ENCODE assay signal across 1 cellular context in genomic region chr15:92819312-92820232, GRCh38.
TF ChIP-seq lines count a peak whose summit lies in the region.

No MANE protein-coding gene starts in this region.

TF ChIP-seq in K562, 482 proteins besides CTCF, POLR2A, EP300 and RAD21 (continued from another document and continues in another):
- TF ChIP-seq, protein P1, sequence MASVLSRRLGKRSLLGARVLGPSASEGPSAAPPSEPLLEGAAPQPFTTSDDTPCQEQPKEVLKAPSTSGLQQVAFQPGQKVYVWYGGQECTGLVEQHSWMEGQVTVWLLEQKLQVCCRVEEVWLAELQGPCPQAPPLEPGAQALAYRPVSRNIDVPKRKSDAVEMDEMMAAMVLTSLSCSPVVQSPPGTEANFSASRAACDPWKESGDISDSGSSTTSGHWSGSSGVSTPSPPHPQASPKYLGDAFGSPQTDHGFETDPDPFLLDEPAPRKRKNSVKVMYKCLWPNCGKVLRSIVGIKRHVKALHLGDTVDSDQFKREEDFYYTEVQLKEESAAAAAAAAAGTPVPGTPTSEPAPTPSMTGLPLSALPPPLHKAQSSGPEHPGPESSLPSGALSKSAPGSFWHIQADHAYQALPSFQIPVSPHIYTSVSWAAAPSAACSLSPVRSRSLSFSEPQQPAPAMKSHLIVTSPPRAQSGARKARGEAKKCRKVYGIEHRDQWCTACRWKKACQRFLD (CRISPR knock-in tag; IDR thresholded peaks at IDR 0.05) = peak; percentile 64; the same call in 1 of the 2 replicates
- no peak for TF ChIP-seq ZNF165 (CRISPR knock-in tag; IDR thresholded peaks at IDR 0.05; ENCODE audit: borderline replicate concordance)
- TF ChIP-seq ZFP91 (CRISPR knock-in tag; IDR thresholded peaks at IDR 0.05) = no peak
- TF ChIP-seq FOXK1 (CRISPR knock-in tag; IDR thresholded peaks at IDR 0.05; ENCODE audit: borderline replicate concordance) = no peak
- TF ChIP-seq ARHGAP35 (IDR thresholded peaks at IDR 0.05; ENCODE audit: partially characterized antibody) = no peak
- TF ChIP-seq SMC3 (conservative IDR thresholded peaks at IDR 0.05; ENCODE audit: insufficient read depth, low read depth, low read length) = no peak
- TF ChIP-seq ZNF76 (CRISPR knock-in tag; IDR thresholded peaks at IDR 0.05; ENCODE audit: borderline replicate concordance) = no peak
- TF ChIP-seq MEIS2 (IDR thresholded peaks at IDR 0.05; ENCODE audit: partially characterized antibody) = peak; percentile 78
- no peak for TF ChIP-seq WHSC1 (IDR thresholded peaks at IDR 0.05; ENCODE audit: low read length)
- peak; percentile 30 for TF ChIP-seq BRD9 (IDR thresholded peaks at IDR 0.05; ENCODE audit: low read depth, partially characterized antibody)
- no peak for TF ChIP-seq ZBTB8A (IDR thresholded peaks at IDR 0.05; ENCODE audit: partially characterized antibody)
- TF ChIP-seq SNIP1 (IDR thresholded peaks at IDR 0.05; ENCODE audit: low read depth) = 0 out of 2 replicates have a peak, but pooled peaks have one; percentile 39
- TF ChIP-seq RHOXF2B (CRISPR knock-in tag; conservative IDR thresholded peaks at IDR 0.05) = no peak
- no peak for TF ChIP-seq FOS (IDR thresholded peaks at IDR 0.05; ENCODE audit: extremely low read depth, insufficient read length)
- peak; percentile 52; the same call in 1 of the 2 replicates for TF ChIP-seq DMBX1 (CRISPR knock-in tag; IDR thresholded peaks at IDR 0.05; ENCODE audit: borderline replicate concordance)
- TF ChIP-seq CHD7 (IDR thresholded peaks at IDR 0.05; ENCODE audit: low read depth, low read length) = no peak
- TF ChIP-seq, protein P2, sequence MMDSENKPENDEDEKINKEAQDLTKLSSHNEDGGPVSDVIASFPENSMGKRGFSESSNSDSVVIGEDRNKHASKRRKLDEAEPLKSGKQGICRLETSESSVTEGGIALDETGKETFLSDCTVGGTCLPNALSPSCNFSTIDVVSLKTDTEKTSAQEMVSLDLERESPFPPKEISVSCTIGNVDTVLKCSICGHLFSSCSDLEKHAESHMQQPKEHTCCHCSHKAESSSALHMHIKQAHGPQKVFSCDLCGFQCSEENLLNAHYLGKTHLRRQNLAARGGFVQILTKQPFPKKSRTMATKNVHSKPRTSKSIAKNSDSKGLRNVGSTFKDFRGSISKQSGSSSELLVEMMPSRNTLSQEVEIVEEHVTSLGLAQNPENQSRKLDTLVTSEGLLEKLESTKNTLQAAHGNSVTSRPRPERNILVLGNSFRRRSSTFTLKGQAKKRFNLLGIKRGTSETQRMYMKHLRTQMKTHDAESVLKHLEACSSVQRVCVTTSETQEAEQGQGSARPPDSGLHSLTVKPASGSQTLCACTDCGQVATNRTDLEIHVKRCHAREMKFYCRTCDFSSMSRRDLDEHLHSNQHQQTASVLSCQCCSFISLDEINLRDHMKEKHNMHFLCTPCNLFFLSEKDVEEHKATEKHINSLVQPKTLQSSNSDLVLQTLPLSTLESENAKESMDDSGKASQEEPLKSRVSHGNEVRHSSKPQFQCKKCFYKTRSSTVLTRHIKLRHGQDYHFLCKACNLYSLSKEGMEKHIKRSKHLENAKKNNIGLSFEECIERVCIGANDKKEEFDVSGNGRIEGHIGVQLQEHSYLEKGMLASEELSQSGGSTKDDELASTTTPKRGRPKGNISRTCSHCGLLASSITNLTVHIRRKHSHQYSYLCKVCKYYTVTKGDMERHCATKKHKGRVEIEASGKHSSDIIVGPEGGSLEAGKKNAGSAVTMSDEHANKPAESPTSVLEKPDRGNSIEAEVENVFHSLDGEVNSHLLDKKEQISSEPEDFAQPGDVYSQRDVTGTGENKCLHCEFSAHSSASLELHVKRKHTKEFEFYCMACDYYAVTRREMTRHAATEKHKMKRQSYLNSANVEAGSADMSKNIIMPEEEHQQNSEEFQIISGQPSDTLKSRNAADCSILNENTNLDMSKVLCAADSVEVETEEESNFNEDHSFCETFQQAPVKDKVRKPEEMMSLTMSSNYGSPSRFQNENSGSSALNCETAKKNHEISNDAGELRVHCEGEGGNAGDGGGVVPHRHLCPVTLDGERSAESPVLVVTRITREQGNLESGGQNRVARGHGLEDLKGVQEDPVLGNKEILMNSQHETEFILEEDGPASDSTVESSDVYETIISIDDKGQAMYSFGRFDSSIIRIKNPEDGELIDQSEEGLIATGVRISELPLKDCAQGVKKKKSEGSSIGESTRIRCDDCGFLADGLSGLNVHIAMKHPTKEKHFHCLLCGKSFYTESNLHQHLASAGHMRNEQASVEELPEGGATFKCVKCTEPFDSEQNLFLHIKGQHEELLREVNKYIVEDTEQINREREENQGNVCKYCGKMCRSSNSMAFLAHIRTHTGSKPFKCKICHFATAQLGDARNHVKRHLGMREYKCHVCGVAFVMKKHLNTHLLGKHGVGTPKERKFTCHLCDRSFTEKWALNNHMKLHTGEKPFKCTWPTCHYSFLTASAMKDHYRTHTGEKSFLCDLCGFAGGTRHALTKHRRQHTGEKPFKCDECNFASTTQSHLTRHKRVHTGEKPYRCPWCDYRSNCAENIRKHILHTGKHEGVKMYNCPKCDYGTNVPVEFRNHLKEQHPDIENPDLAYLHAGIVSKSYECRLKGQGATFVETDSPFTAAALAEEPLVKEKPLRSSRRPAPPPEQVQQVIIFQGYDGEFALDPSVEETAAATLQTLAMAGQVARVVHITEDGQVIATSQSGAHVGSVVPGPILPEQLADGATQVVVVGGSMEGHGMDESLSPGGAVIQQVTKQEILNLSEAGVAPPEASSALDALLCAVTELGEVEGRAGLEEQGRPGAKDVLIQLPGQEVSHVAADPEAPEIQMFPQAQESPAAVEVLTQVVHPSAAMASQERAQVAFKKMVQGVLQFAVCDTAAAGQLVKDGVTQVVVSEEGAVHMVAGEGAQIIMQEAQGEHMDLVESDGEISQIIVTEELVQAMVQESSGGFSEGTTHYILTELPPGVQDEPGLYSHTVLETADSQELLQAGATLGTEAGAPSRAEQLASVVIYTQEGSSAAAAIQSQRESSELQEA (IDR thresholded peaks at IDR 0.05; ENCODE audit: low read depth) = 0 out of 2 replicates have a peak, but pooled peaks have one; percentile 30
- TF ChIP-seq RBM25 (IDR thresholded peaks at IDR 0.05; ENCODE audit: low read depth, low read length, severe bottlenecking) = no peak
- no peak for TF ChIP-seq MCM3 (IDR thresholded peaks at IDR 0.05)
- TF ChIP-seq SETDB1 (IDR thresholded peaks at IDR 0.05; ENCODE audit: low read length) = no peak
- no peak for TF ChIP-seq FOXM1 (IDR thresholded peaks at IDR 0.05; ENCODE audit: low read depth)
- no peak for TF ChIP-seq FOXM1 (CRISPR knock-in tag; IDR thresholded peaks at IDR 0.05; ENCODE audit: low read depth)
- TF ChIP-seq SAFB (IDR thresholded peaks at IDR 0.05; ENCODE audit: borderline replicate concordance, low read depth, low read length) = no peak
- TF ChIP-seq CGGBP1 (CRISPR knock-in tag; IDR thresholded peaks at IDR 0.05) = no peak
- TF ChIP-seq TSC22D4 (tag; IDR thresholded peaks at IDR 0.05) = no peak
- no peak for TF ChIP-seq NCOA2 (IDR thresholded peaks at IDR 0.05; ENCODE audit: partially characterized antibody in 2 of 2)
- no peak for TF ChIP-seq RFX1 (IDR thresholded peaks at IDR 0.05)
- no peak for TF ChIP-seq MYBL2 (IDR thresholded peaks at IDR 0.05; ENCODE audit: low read depth)
- no peak for TF ChIP-seq MYBL2 (CRISPR knock-in tag; IDR thresholded peaks at IDR 0.05; ENCODE audit: borderline replicate concordance)
- TF ChIP-seq FOSL1 (tag; conservative IDR thresholded peaks at IDR 0.05) = no peak
- TF ChIP-seq NUFIP1 (IDR thresholded peaks at IDR 0.05; ENCODE audit: partially characterized antibody) = no peak
- TF ChIP-seq HDAC1 (IDR thresholded peaks at IDR 0.05) = peak in 1 of 2 experiments; percentile 19; a peak in 1 of 4 replicates
- no peak for TF ChIP-seq ESRRA (IDR thresholded peaks at IDR 0.05; ENCODE audit: borderline replicate concordance, low read depth)
- no peak for TF ChIP-seq ZNF551 (CRISPR knock-in tag; IDR thresholded peaks at IDR 0.05)
- TF ChIP-seq GTF2E2 (tag; IDR thresholded peaks at IDR 0.05) = no peak
